In genomic region chr2:152169158-152169557, GRCh38 we compare ENCODE assay signal across 8 cellular contexts. TPM values are rescaled to one million over a fixed set of nuclear protein-coding genes. Genes with fewer than 3 reads are reported as not detected.
DNase-seq lines count a peak whose midpoint lies in the region; ATAC-seq, FAIRE-seq and TF ChIP-seq lines count a peak whose summit lies in the region.
"Not testable (repeated sequence)": the region's sequence is repeated elsewhere in the genome, so short reads cannot be mapped to it uniquely, and the experiment has no call there.

No MANE protein-coding gene starts in this region.

- not testable (repeated sequence) for H3K27me3 ChIP-seq in ACC112 (ENCODE audit: insufficient read depth, low read length); Loucy (ENCODE audit: insufficient read depth, low read length, poor library complexity, severe bottlenecking); K562 (ENCODE audit: control insufficient read depth in 2 of 2, insufficient read depth in 2 of 2, low read length in 2 of 2); HepG2 (ENCODE audit: control insufficient read depth in 1 of 2, insufficient read depth in 2 of 2, low read length in 2 of 2); upper lobe of left lung

- not testable (repeated sequence) for H3K27me3 Mint-ChIP-seq in activated CD4-positive, alpha-beta T cell treated with anti-CD3 and anti-CD28 coated beads, Interleukin-2, amount 10 ng/mL, durations not matched to agents 24 days and 14 days; natural killer cell (ENCODE audit: low read depth in 2 of 2)

- peaks cover 36% of the 10 kb centered on the region for H3K4me1 Mint-ChIP-seq in activated CD4-positive, alpha-beta T cell treated with anti-CD3 and anti-CD28 coated beads, Interleukin-2, amount 10 ng/mL, durations not matched to agents 24 days and 14 days
- H3K4me1 Mint-ChIP-seq in natural killer cell: peaks cover 49 to 61% of the 10 kb centered on the region in 2 donors

- not testable (repeated sequence) for DNase-seq in GM18507 (ENCODE audit: extremely low spot score, insufficient read length, low read depth); activated CD4-positive, alpha-beta T cell treated with anti-CD3 and anti-CD28 coated beads, Interleukin-2, amount 10 ng/mL, durations not matched to agents 24 days and 14 days; K562 (ENCODE audit: extremely low read depth in 1 of 4, low spot score in 3 of 4); HepG2 (ENCODE audit: low spot score); natural killer cell; upper lobe of left lung

- CTCF ChIA-PET in K562 (lab: Yijun Ruan, JAX; ENCODE audit: low intra/inter-chr PET ratio); HepG2 (lab: Yijun Ruan, JAX; ENCODE audit: low intra/inter-chr PET ratio, low total read pairs): not testable (repeated sequence)

- TF ChIP-seq RAD21 in K562 (CRISPR knock-in tag; conservative IDR thresholded peaks at IDR 0.05 in 1 of 2, IDR thresholded peaks at IDR 0.05 in 1 of 2); HepG2 (CRISPR knock-in tag; IDR thresholded peaks at IDR 0.05): not testable (repeated sequence)

- BruUV-seq in K562 (replicated peaks; lab: Mats Ljungman, UMichigan); HepG2 (replicated peaks; lab: Mats Ljungman, UMichigan): not testable (repeated sequence)

- in situ Hi-C loops in K562 (cut with MboI); HepG2 (cut with HindIII; ENCODE audit: extremely low pct_ligation_motif_present, low pct_unique_long_range_greater_than_20kb): not testable (repeated sequence)

- not testable (repeated sequence) for H2AFZ ChIP-seq in ACC112 (ENCODE audit: low read length, unreplicated experiment); Loucy (ENCODE audit: low read length); K562 (ENCODE audit: low read depth, low read length); HepG2 (ENCODE audit: low read length)

- H3K4me3 ChIP-seq in ACC112 (ENCODE audit: low read depth, low read length): peak overlapping the region; percentile 30
- not testable (repeated sequence) for H3K4me3 ChIP-seq in Loucy (ENCODE audit: low read length, poor library complexity, severe bottlenecking); K562; HepG2 (replicated peaks in 1 of 3; ENCODE audit: insufficient read depth in 1 of 3, low read depth in 2 of 3, low read length in 3 of 3); upper lobe of left lung

- not testable (repeated sequence) for H3F3A ChIP-seq in Loucy (ENCODE audit: low read depth)

- peak overlapping the region; percentile 11 for H3K4me2 ChIP-seq in Loucy (ENCODE audit: low read depth, low read length, poor library complexity, severe bottlenecking)
- not testable (repeated sequence) for H3K4me2 ChIP-seq in K562 (ENCODE audit: insufficient read depth, low read length); HepG2 (ENCODE audit: low read depth, low read length)

- not testable (repeated sequence) for H3K4me3 Mint-ChIP-seq in activated CD4-positive, alpha-beta T cell treated with anti-CD3 and anti-CD28 coated beads, Interleukin-2, amount 10 ng/mL, durations not matched to agents 24 days and 14 days; natural killer cell

- not testable (repeated sequence) for ATAC-seq in K562; HepG2; natural killer cell; upper lobe of left lung (ENCODE audit: low FRiP score in 2 of 2)

- not testable (repeated sequence) for H4K20me1 ChIP-seq in Loucy (ENCODE audit: insufficient read depth, low read length, poor library complexity, severe bottlenecking); K562 (replicated peaks; ENCODE audit: control insufficient read depth, insufficient read depth, low read length); HepG2 (ENCODE audit: insufficient read depth, low read length)

- not testable (repeated sequence) for TF ChIP-seq POLR2A in K562 (conservative IDR thresholded peaks at IDR 0.05); HepG2 (IDR thresholded peaks at IDR 0.05; ENCODE audit: insufficient read depth in 1 of 2, low read depth in 2 of 2, low read length in 2 of 2); upper lobe of left lung (IDR thresholded peaks at IDR 0.05)

- peak overlapping the region; percentile 15 for H3K27ac Mint-ChIP-seq in activated CD4-positive, alpha-beta T cell treated with anti-CD3 and anti-CD28 coated beads, Interleukin-2, amount 10 ng/mL, durations not matched to agents 24 days and 14 days
- H3K27ac Mint-ChIP-seq in natural killer cell: peak overlapping the region; percentile 31 to 52

- H3K9me1 ChIP-seq in K562 (ENCODE audit: control insufficient read depth, insufficient read depth, low read length): not testable (repeated sequence)

- not testable (repeated sequence) for H3K9me3 Mint-ChIP-seq in activated CD4-positive, alpha-beta T cell treated with anti-CD3 and anti-CD28 coated beads, Interleukin-2, amount 10 ng/mL, durations not matched to agents 24 days and 14 days; natural killer cell

- H3K4me1 ChIP-seq in ACC112 (ENCODE audit: control insufficient read depth, insufficient read depth, low read length, unreplicated experiment): peaks cover 40% of the 10 kb centered on the region
- H3K4me1 ChIP-seq in Loucy (ENCODE audit: insufficient read depth, low read length, poor library complexity, severe bottlenecking): peaks cover 26% of the 10 kb centered on the region
- H3K4me1 ChIP-seq in K562 (replicated peaks in 1 of 2; ENCODE audit: control insufficient read depth in 2 of 2, insufficient read depth in 2 of 2, low read length in 2 of 2): not testable (repeated sequence)
- peaks cover 38% of the 10 kb centered on the region for H3K4me1 ChIP-seq in HepG2 (ENCODE audit: insufficient read depth, low read length)
- H3K4me1 ChIP-seq in upper lobe of left lung: peaks cover 43 to 75% (median 54%) of the 10 kb centered on the region in 4 donors

- intact Hi-C loops in activated CD4-positive, alpha-beta T cell treated with anti-CD3 and anti-CD28 coated beads, Interleukin-2, amount 10 ng/mL, durations not matched to agents 24 days and 14 days (cut with micrococcal nuclease); K562 (cut with micrococcal nuclease); HepG2 (cut with micrococcal nuclease; ENCODE audit: unreplicated experiment); natural killer cell (cut with micrococcal nuclease): not testable (repeated sequence)

- peaks cover 13% of the 10 kb centered on the region for H3K36me3 Mint-ChIP-seq in activated CD4-positive, alpha-beta T cell treated with anti-CD3 and anti-CD28 coated beads, Interleukin-2, amount 10 ng/mL, durations not matched to agents 24 days and 14 days (ENCODE audit: low read depth)
- not testable (repeated sequence) for H3K36me3 Mint-ChIP-seq in natural killer cell

- H3K9me2 ChIP-seq in Loucy (replicated peaks; ENCODE audit: low read depth, low read length): not testable (repeated sequence)

- peak; percentile 12 for FAIRE-seq in GM18507 (lab: Jason Lieb, UNC)
- FAIRE-seq in K562 (lab: Jason Lieb, UNC): not testable (repeated sequence)
- peak; percentile 46 for FAIRE-seq in HepG2 (lab: Jason Lieb, UNC)

- TF ChIP-seq CTCF in Loucy (conservative IDR thresholded peaks at IDR 0.05; ENCODE audit: low read length); K562 (IDR thresholded peaks at IDR 0.05 in 2 of 3, conservative IDR thresholded peaks at IDR 0.05 in 1 of 3; ENCODE audit: insufficient read depth in 2 of 3, low read depth in 1 of 3, low read length in 3 of 3); HepG2 (CRISPR knock-in tag; IDR thresholded peaks at IDR 0.05); natural killer cell (IDR thresholded peaks at IDR 0.05); upper lobe of left lung (IDR thresholded peaks at IDR 0.05): not testable (repeated sequence)

- not testable (repeated sequence) for TF ChIP-seq EP300 in K562 (IDR thresholded peaks at IDR 0.05; ENCODE audit: low read length); HepG2 (IDR thresholded peaks at IDR 0.05; ENCODE audit: low read depth in 2 of 2, low read length in 2 of 2); HepG2 (CRISPR knock-in tag; IDR thresholded peaks at IDR 0.05; ENCODE audit: borderline replicate concordance); upper lobe of left lung (IDR thresholded peaks at IDR 0.05)

- WGBS in K562 (ENCODE audit: insufficient coverage, low coverage, missing lambda C conversion rate): 73% methylated on average over 7 of the region's 7 CpGs
- 90% methylated on average over 7 of the region's 7 CpGs for WGBS in HepG2 (ENCODE audit: low lambda C conversion rate)
- 78 to 81% methylated on average over 7 of the region's 7 CpGs for WGBS in upper lobe of left lung, 2 donors

- peaks cover 80% of the 10 kb centered on the region for H3K79me2 ChIP-seq in ACC112 (ENCODE audit: control insufficient read depth, insufficient read depth, low read length, unreplicated experiment)
- H3K79me2 ChIP-seq in Loucy (ENCODE audit: insufficient read depth, low read length): peaks cover 80% of the 10 kb centered on the region
- H3K79me2 ChIP-seq in K562 (ENCODE audit: control insufficient read depth, insufficient read depth, low read length): peaks cover 35% of the 10 kb centered on the region
- peaks cover 59% of the 10 kb centered on the region for H3K79me2 ChIP-seq in HepG2 (ENCODE audit: insufficient read depth, low read length)

- not testable (repeated sequence) for H3K36me3 ChIP-seq in ACC112 (ENCODE audit: insufficient read depth, low read length); Loucy (ENCODE audit: insufficient read depth, low read length); K562 (ENCODE audit: control insufficient read depth, insufficient read depth, low read length); HepG2 (replicated peaks in 1 of 2; ENCODE audit: control insufficient read depth in 1 of 2, insufficient read depth in 2 of 2, low read length in 2 of 2); upper lobe of left lung

- POLR2A ChIA-PET in K562 (lab: Yijun Ruan, JAX); HepG2 (lab: Yijun Ruan, JAX): not testable (repeated sequence)

- H3K27ac ChIP-seq in ACC112 (ENCODE audit: low read depth, low read length) (peak overlapping the region; percentile 18; the same call in 1 of the 2 replicates), upper lobe of left lung (peak overlapping the region in 3 of 4 donors; percentile 2 to 36 (median 35))
- H3K27ac ChIP-seq in K562 (ENCODE audit: extremely low read depth, low read depth, low read length); HepG2 (ENCODE audit: extremely low read length, insufficient read depth, low read length): not testable (repeated sequence)

- H3K9ac ChIP-seq in Loucy (ENCODE audit: low read depth, low read length, poor library complexity, severe bottlenecking); K562 (ENCODE audit: insufficient read depth in 1 of 2, low read depth in 2 of 2, low read length in 2 of 2); HepG2 (ENCODE audit: insufficient read depth, low read depth, low read length): not testable (repeated sequence)

- H3K9me3 ChIP-seq in Loucy (ENCODE audit: insufficient read depth, low read depth, low read length); K562 (replicated peaks; ENCODE audit: control insufficient read depth, insufficient read depth, low read depth, low read length); HepG2 (ENCODE audit: low read length); upper lobe of left lung: not testable (repeated sequence)

RNA-seq across cellular contexts. Expression of gene STAM2, which starts 6.4 kb away (rescaled TPM):
- 16.9 and 22.2 TPM in 2 replicates for total RNA-seq in activated CD4-positive, alpha-beta T cell treated with anti-CD3 and anti-CD28 coated beads, Interleukin-2, amount 10 ng/mL, durations not matched to agents 24 days and 14 days
- total RNA-seq in K562 (2011; cell fraction: chromatin; rRNA removed; ENCODE audit: low replicate concordance): 12.1 and 32.6 TPM in 2 replicates
- 4.0 and 6.4 TPM in 2 replicates for total RNA-seq in K562 (2011; cell fraction: nucleolus; rRNA removed)
- 12.7 and 19.8 TPM in 2 replicates for total RNA-seq in K562 (2011; cell fraction: nucleoplasm; rRNA removed)
- total RNA-seq in K562 (2014; rRNA removed) (6.9 and 7.5 TPM in 2 replicates), K562 (2014; rRNA removed; fragmentation: Illumina TruSeq; extraction: Trizol) (11.6 and 14.3 TPM in 2 replicates), K562 (2015; rRNA removed; fragmentation: Illumina TruSeq; extraction: Trizol) (13.9 and 14.5 TPM in 2 replicates), K562 (2021) (9.8 and 11.6 TPM in 2 replicates), HepG2 (2016; rRNA removed; fragmentation: Illumina TruSeq; extraction: Trizol) (24.1 and 29.2 TPM in 2 replicates), natural killer cell (10 to 100 TPM; 18.7 to 23.1 (median 19.2) TPM), upper lobe of left lung (10 to 100 TPM; 13.5 to 56.0 (median 31.4) TPM)
- polyA plus RNA-seq in K562 (2011; rRNA removed) (11.0 and 13.2 TPM in 2 replicates), K562 (2014; fragmentation: Illumina TruSeq; extraction: Trizol) (7.3 and 8.7 TPM in 2 replicates), K562 (2014; fragmentation: Nextera tagmentation; extraction: Ambion mirVana) (1 to 10 TPM; 4.5 to 5.4 TPM), K562 (2014; rRNA removed) (6.9 and 8.4 TPM in 2 replicates), HepG2 (2011; rRNA removed) (12.6 and 14.7 TPM in 2 replicates)
- 5.0 and 5.3 TPM in 2 replicates for polyA plus RNA-seq in K562 (2011; cell fraction: cytosol; rRNA removed)
- 11.6 and 16.8 TPM in 2 replicates for polyA plus RNA-seq in K562 (2011; cell fraction: nucleus; rRNA removed)
- polyA plus RNA-seq in K562 (2012): 4.9 and 6.5 TPM in 2 replicates
- 15.2 and 20.8 TPM in 2 replicates for polyA minus RNA-seq in K562 (2011; rRNA and poly(A)+ RNA removed)
- 9.8 and 10.5 TPM in 2 replicates for polyA minus RNA-seq in K562 (2011; cell fraction: cytosol; rRNA and poly(A)+ RNA removed)
- 7.5 and 14.4 TPM in 2 replicates for polyA minus RNA-seq in K562 (2011; cell fraction: nucleus; rRNA and poly(A)+ RNA removed)
- 9.6 and 10.8 TPM in 2 replicates for total RNA-seq in HepG2 (2016; cell fraction: cytosol; rRNA removed; fragmentation: Illumina TruSeq; extraction: Trizol; ENCODE audit: low read depth)
- 23.1 and 32.1 TPM in 2 replicates for total RNA-seq in HepG2 (2016; cell fraction: insoluble cytoplasmic fraction; rRNA removed; fragmentation: Illumina TruSeq; extraction: Trizol)
- total RNA-seq in HepG2 (2016; cell fraction: membrane; rRNA removed; fragmentation: Illumina TruSeq; extraction: Trizol): 10.5 and 11.3 TPM in 2 replicates
- total RNA-seq in HepG2 (2016; cell fraction: nucleus; rRNA removed; fragmentation: Illumina TruSeq; extraction: Trizol): 20.7 and 24.7 TPM in 2 replicates
- polyA plus RNA-seq in HepG2 (2011; cell fraction: cytosol; rRNA removed): 4.3 and 6.5 TPM in 2 replicates
- polyA plus RNA-seq in HepG2 (2011; cell fraction: nucleus; rRNA removed): 12.5 and 14.1 TPM in 2 replicates
- 8.5 and 10.2 TPM in 2 replicates for polyA plus RNA-seq in HepG2 (2012)
- 1.3 and 1.4 TPM in 2 replicates for polyA plus RNA-seq in HepG2 (2016; cell fraction: cytosol; fragmentation: Illumina TruSeq; extraction: Trizol; ENCODE audit: low read depth)
- polyA plus RNA-seq in HepG2 (2016; cell fraction: insoluble cytoplasmic fraction; fragmentation: Illumina TruSeq; extraction: Trizol; ENCODE audit: low read depth): 16.8 and 16.9 TPM in 2 replicates
- 1.7 and 1.9 TPM in 2 replicates for polyA plus RNA-seq in HepG2 (2016; cell fraction: membrane; fragmentation: Illumina TruSeq; extraction: Trizol; ENCODE audit: low read depth)
- polyA plus RNA-seq in HepG2 (2016; cell fraction: nucleus; fragmentation: Illumina TruSeq; extraction: Trizol; ENCODE audit: insufficient read depth, low read depth): 18.3 and 23.4 TPM in 2 replicates
- 11.8 and 17.5 TPM in 2 replicates for polyA minus RNA-seq in HepG2 (2011; rRNA and poly(A)+ RNA removed; ENCODE audit: low replicate concordance)
- 16.4 and 23.1 TPM in 2 replicates for polyA minus RNA-seq in HepG2 (2011; cell fraction: cytosol; rRNA and poly(A)+ RNA removed)
- 34.6 and 39.1 TPM in 2 replicates for polyA minus RNA-seq in HepG2 (2011; cell fraction: nucleus; rRNA and poly(A)+ RNA removed)
